ENCODE assay signal across 1 cellular context in the genomic region with DNA sequence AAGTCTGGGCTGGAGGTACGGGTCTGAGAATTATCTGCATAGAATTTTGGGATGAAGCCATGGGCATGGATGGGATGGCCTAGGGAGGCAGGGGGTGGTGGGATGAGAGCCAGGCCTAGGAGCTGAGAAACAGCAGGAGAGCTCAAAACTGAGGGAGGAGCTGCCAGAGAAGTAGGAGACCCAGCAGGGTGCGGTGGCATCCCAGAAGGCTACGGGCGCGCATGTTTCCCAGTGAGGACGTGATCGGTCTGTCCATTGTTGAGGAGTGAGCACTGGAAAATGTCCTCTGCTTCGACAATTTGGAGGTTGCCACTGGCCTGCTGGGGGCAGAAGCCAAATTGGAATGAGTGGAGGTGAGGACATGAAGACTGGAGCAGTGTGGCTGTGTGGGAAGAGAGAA.
A peak's percentile ranks its signal among the peaks of the same experiment; 100 is the strongest.
TF ChIP-seq lines count a peak whose summit lies in the region.

No MANE protein-coding gene starts in this region.

TF ChIP-seq in K562, 482 proteins besides CTCF, POLR2A, EP300 and RAD21:
- TF ChIP-seq RBFOX2 (IDR thresholded peaks at IDR 0.05; ENCODE audit: low read depth, low read length): 0 out of 2 replicates have a peak, but pooled peaks have one; percentile 14
- no peak for TF ChIP-seq FOSL1 (tag; conservative IDR thresholded peaks at IDR 0.05)
TF ChIP-seq in K562: peak in this region for 1.
